8 cellular contexts compared by ENCODE assay signal in the genomic region with DNA sequence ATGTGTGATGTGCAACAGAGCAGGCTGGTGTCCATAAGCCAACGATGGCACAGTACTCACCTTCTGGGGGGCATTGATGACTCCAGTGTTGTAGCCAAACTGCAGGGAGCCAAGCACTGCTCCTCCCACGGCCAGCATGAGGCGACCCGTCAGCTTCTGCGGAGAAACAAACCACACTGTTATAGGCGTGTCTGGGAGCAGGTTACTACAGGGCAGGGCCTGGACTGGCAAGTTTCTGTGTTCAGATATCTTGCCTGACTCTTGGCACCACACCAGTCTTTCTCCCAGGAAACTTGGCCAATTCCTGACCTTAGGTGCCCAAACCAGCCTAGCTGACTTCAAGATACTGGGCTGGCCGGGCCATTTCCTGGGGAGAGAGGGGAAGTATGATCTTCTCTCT. TPM values are rescaled to one million over a fixed set of nuclear protein-coding genes. Genes with fewer than 3 reads are reported as not detected.
A peak's percentile ranks its signal among the peaks of the same experiment; 100 is the strongest.
DNase-seq lines count a peak whose midpoint lies in the region; ATAC-seq, FAIRE-seq and TF ChIP-seq lines count a peak whose summit lies in the region.

No MANE protein-coding gene starts in this region.

- H3K4me3 Mint-ChIP-seq in IgD-negative memory B cell: peak overlapping the region in 3 of 4 donors; percentile 21 to 89 (median 87)
- peak overlapping the region; percentile 27 for H3K4me3 Mint-ChIP-seq in activated T-cell treated with anti-CD3 and anti-CD28 coated beads, Interleukin-2, amount 50 U/mL, for 4 hours
- no peak overlapping the region for H3K4me3 Mint-ChIP-seq in stimulated activated naive CD8-positive, alpha-beta T cell treated with anti-CD3 and anti-CD28 coated beads, Interleukin-15, amount 100 ng/mL, for 72 hours

- H3K27ac ChIP-seq in right atrium auricular region: peak overlapping the region; percentile 82

- H3K4me1 Mint-ChIP-seq in IgD-negative memory B cell: peaks cover 47 to 90% (median 77%) of the 10 kb centered on the region in 3 donors
- peaks cover 95% of the 10 kb centered on the region for H3K4me1 Mint-ChIP-seq in activated T-cell treated with anti-CD3 and anti-CD28 coated beads, Interleukin-2, amount 50 U/mL, for 4 hours (ENCODE audit: low read depth)
- peaks cover 100% of the 10 kb centered on the region for H3K4me1 Mint-ChIP-seq in stimulated activated naive CD8-positive, alpha-beta T cell treated with anti-CD3 and anti-CD28 coated beads, Interleukin-15, amount 100 ng/mL, for 72 hours

- peak; percentile 41 to 51 for ATAC-seq in activated T-cell treated with anti-CD3 and anti-CD28 coated beads, Interleukin-2, amount 50 U/mL, for 4 hours
- ATAC-seq in stimulated activated naive CD8-positive, alpha-beta T cell treated with anti-CD3 and anti-CD28 coated beads, Interleukin-15, amount 100 ng/mL, for 72 hours: peak; percentile 48
- ATAC-seq in HG02884 (IDR thresholded peaks at IDR 0.05; ENCODE audit: unreplicated experiment) (no peak), HG03139 (IDR thresholded peaks at IDR 0.05; ENCODE audit: unreplicated experiment) (no peak)

- peaks cover 13% of the 10 kb centered on the region for H3K36me3 Mint-ChIP-seq in IgD-negative memory B cell
- H3K36me3 Mint-ChIP-seq in activated T-cell treated with anti-CD3 and anti-CD28 coated beads, Interleukin-2, amount 50 U/mL, for 4 hours (ENCODE audit: insufficient read depth): peaks cover 39% of the 10 kb centered on the region

- H3K27me3 ChIP-seq in right atrium auricular region: no peaks in the 10 kb centered on the region

- H3K4me3 ChIP-seq in right atrium auricular region: no peak overlapping the region

- no peaks in the 10 kb centered on the region for H3K36me3 ChIP-seq in right atrium auricular region

- no peak for FAIRE-seq in HTR-8/SVneo (lab: Jason Lieb, UNC)

- no peak for DNase-seq in activated T-cell treated with anti-CD3 and anti-CD28 coated beads, Interleukin-2, amount 50 U/mL, for 4 hours
- no peak for DNase-seq in right atrium auricular region (ENCODE audit: low spot score)
- no peak for DNase-seq in stimulated activated naive CD8-positive, alpha-beta T cell treated with anti-CD3 and anti-CD28 coated beads, Interleukin-15, amount 100 ng/mL, for 72 hours
- no peak for DNase-seq in NCI-H1048 (lab: John Stamatoyannopoulos, UW)
- no peak for DNase-seq in HTR-8/SVneo (ENCODE audit: insufficient read length, low spot score)

- no peak for TF ChIP-seq CTCF in right atrium auricular region (IDR thresholded peaks at IDR 0.05)

- peak overlapping the region; percentile 82 to 97 (median 94) for H3K27ac Mint-ChIP-seq in IgD-negative memory B cell
- H3K27ac Mint-ChIP-seq in stimulated activated naive CD8-positive, alpha-beta T cell treated with anti-CD3 and anti-CD28 coated beads, Interleukin-15, amount 100 ng/mL, for 72 hours: no peak overlapping the region

- no peaks in the 10 kb centered on the region for H3K9me3 Mint-ChIP-seq in IgD-negative memory B cell
- no peaks in the 10 kb centered on the region for H3K9me3 Mint-ChIP-seq in activated T-cell treated with anti-CD3 and anti-CD28 coated beads, Interleukin-2, amount 50 U/mL, for 4 hours
- no peaks in the 10 kb centered on the region for H3K9me3 Mint-ChIP-seq in stimulated activated naive CD8-positive, alpha-beta T cell treated with anti-CD3 and anti-CD28 coated beads, Interleukin-15, amount 100 ng/mL, for 72 hours

- H3K4me1 ChIP-seq in right atrium auricular region: peaks cover 0 to 81% of the 10 kb centered on the region in 2 donors

- no peaks in the 10 kb centered on the region for H3K9me3 ChIP-seq in right atrium auricular region

- no peaks in the 10 kb centered on the region for H3K27me3 Mint-ChIP-seq in IgD-negative memory B cell
- H3K27me3 Mint-ChIP-seq in activated T-cell treated with anti-CD3 and anti-CD28 coated beads, Interleukin-2, amount 50 U/mL, for 4 hours (ENCODE audit: low read depth): no peaks in the 10 kb centered on the region
- H3K27me3 Mint-ChIP-seq in stimulated activated naive CD8-positive, alpha-beta T cell treated with anti-CD3 and anti-CD28 coated beads, Interleukin-15, amount 100 ng/mL, for 72 hours: no peaks in the 10 kb centered on the region

RNA-seq across cellular contexts. Expression of a gene that starts 15.5 kb away (rescaled TPM):
- polyA plus RNA-seq in IgD-negative memory B cell: 90.6 TPM
- 100 to 1,000 TPM; 135 to 141 (median 140) TPM for total RNA-seq in activated T-cell treated with anti-CD3 and anti-CD28 coated beads, Interleukin-2, amount 50 U/mL, for 4 hours
- 10 to 100 TPM; 25.0 to 51.5 TPM for total RNA-seq in right atrium auricular region

Comparison
In these comparisons a context has a peak if more than half of its experiments do, and no peak if none do; other contexts are left out.
1. H3K27ac Mint-ChIP-seq: peak in IgD-negative memory B cell (3 of 3); none in stimulated activated naive CD8-positive, alpha-beta T cell treated with anti-CD3 and anti-CD28 coated beads, Interleukin-15, amount 100 ng/mL, for 72 hours (0 of 2).
2. H3K4me3 Mint-ChIP-seq: peak in IgD-negative memory B cell (3 of 4) and activated T-cell treated with anti-CD3 and anti-CD28 coated beads, Interleukin-2, amount 50 U/mL, for 4 hours (single experiment); none in stimulated activated naive CD8-positive, alpha-beta T cell treated with anti-CD3 and anti-CD28 coated beads, Interleukin-15, amount 100 ng/mL, for 72 hours (0 of 2).
3. ATAC-seq: peak in activated T-cell treated with anti-CD3 and anti-CD28 coated beads, Interleukin-2, amount 50 U/mL, for 4 hours (2 of 2) and stimulated activated naive CD8-positive, alpha-beta T cell treated with anti-CD3 and anti-CD28 coated beads, Interleukin-15, amount 100 ng/mL, for 72 hours (single experiment); none in HG02884 (single experiment) and HG03139 (single experiment).